1 cellular context compared by ENCODE assay signal in the genomic region with DNA sequence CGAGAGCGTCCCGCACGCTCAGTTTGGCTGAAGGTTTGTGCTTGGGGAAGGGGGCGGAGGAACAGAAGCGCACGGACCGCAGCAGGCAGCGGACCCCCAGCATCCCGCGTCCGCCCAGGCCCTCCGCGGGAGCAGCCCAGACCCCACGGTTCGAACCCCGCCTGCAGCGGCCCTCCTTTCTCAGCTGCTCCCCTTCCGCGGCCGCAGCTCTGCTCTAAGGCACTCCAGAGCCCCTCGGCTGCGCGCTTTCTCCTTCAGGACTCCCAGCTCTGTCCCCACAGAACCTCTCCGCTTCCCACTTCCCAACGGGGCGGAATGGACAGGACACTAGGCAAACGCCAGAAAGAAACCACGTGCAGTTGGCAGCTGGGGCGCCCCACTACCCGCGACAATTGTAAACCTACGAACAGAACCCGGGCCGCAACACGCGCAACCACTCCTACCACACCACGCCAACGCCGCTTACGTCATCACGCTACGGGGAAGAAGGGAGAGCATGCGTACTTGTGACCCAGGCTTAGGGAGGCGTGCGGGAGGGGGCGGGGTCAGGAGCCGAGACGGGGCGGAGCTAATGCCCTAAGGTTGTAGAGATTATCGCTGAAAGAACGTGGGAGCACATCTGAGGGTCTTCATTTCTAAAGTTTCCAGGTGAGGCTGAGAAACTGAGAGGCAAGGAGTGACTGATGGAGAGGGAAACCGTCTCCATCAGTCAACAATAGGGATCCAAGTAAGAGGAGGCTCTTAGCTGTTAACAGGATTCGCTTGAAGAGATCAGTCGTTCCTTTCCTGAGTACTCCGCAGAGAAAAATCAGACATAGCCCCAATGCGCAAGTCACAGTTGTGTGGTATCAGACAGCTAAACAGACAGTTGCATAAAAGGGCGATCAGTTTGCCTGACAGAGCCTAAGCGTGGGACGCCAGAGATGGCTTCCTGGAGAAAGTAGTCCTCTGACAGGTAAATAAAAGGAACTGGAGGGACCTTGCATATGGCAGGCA.
TF ChIP-seq lines count a peak whose summit lies in the region.

A gene with protein sequence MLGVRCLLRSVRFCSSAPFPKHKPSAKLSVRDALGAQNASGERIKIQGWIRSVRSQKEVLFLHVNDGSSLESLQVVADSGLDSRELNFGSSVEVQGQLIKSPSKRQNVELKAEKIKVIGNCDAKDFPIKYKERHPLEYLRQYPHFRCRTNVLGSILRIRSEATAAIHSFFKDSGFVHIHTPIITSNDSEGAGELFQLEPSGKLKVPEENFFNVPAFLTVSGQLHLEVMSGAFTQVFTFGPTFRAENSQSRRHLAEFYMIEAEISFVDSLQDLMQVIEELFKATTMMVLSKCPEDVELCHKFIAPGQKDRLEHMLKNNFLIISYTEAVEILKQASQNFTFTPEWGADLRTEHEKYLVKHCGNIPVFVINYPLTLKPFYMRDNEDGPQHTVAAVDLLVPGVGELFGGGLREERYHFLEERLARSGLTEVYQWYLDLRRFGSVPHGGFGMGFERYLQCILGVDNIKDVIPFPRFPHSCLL (minus strand): TSS at position 479 of the 996 bp plus-strand sequence. CDS start 376 bp downstream, at position 103.

TF ChIP-seq in HepG2, 621 proteins besides CTCF, POLR2A, EP300 and RAD21 (continued from another document):
- TF ChIP-seq, protein P1, sequence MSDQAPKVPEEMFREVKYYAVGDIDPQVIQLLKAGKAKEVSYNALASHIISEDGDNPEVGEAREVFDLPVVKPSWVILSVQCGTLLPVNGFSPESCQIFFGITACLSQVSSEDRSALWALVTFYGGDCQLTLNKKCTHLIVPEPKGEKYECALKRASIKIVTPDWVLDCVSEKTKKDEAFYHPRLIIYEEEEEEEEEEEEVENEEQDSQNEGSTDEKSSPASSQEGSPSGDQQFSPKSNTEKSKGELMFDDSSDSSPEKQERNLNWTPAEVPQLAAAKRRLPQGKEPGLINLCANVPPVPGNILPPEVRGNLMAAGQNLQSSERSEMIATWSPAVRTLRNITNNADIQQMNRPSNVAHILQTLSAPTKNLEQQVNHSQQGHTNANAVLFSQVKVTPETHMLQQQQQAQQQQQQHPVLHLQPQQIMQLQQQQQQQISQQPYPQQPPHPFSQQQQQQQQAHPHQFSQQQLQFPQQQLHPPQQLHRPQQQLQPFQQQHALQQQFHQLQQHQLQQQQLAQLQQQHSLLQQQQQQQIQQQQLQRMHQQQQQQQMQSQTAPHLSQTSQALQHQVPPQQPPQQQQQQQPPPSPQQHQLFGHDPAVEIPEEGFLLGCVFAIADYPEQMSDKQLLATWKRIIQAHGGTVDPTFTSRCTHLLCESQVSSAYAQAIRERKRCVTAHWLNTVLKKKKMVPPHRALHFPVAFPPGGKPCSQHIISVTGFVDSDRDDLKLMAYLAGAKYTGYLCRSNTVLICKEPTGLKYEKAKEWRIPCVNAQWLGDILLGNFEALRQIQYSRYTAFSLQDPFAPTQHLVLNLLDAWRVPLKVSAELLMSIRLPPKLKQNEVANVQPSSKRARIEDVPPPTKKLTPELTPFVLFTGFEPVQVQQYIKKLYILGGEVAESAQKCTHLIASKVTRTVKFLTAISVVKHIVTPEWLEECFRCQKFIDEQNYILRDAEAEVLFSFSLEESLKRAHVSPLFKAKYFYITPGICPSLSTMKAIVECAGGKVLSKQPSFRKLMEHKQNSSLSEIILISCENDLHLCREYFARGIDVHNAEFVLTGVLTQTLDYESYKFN (CRISPR knock-in tag; conservative IDR thresholded peaks at IDR 0.05) = peak; percentile 40
- TF ChIP-seq ZNF24 (IDR thresholded peaks at IDR 0.05) = no peak
- TF ChIP-seq, protein P2, sequence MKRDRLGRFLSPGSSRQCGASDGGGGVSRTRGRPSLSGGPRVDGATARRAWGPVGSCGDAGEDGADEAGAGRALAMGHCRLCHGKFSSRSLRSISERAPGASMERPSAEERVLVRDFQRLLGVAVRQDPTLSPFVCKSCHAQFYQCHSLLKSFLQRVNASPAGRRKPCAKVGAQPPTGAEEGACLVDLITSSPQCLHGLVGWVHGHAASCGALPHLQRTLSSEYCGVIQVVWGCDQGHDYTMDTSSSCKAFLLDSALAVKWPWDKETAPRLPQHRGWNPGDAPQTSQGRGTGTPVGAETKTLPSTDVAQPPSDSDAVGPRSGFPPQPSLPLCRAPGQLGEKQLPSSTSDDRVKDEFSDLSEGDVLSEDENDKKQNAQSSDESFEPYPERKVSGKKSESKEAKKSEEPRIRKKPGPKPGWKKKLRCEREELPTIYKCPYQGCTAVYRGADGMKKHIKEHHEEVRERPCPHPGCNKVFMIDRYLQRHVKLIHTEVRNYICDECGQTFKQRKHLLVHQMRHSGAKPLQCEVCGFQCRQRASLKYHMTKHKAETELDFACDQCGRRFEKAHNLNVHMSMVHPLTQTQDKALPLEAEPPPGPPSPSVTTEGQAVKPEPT (CRISPR knock-in tag; IDR thresholded peaks at IDR 0.05; ENCODE audit: low read depth) = no peak
- TF ChIP-seq GFI1 (CRISPR knock-in tag; IDR thresholded peaks at IDR 0.05; ENCODE audit: borderline replicate concordance) = 0 out of 2 replicates have a peak, but pooled peaks have one; percentile 28
- TF ChIP-seq RXRA (CRISPR knock-in tag; IDR thresholded peaks at IDR 0.05) = peak; percentile 28; the same call in 1 of the 2 replicates
- TF ChIP-seq, protein P3, sequence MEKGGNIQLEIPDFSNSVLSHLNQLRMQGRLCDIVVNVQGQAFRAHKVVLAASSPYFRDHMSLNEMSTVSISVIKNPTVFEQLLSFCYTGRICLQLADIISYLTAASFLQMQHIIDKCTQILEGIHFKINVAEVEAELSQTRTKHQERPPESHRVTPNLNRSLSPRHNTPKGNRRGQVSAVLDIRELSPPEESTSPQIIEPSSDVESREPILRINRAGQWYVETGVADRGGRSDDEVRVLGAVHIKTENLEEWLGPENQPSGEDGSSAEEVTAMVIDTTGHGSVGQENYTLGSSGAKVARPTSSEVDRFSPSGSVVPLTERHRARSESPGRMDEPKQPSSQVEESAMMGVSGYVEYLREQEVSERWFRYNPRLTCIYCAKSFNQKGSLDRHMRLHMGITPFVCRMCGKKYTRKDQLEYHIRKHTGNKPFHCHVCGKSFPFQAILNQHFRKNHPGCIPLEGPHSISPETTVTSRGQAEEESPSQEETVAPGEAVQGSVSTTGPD (CRISPR knock-in tag; IDR thresholded peaks at IDR 0.05) = no peak
- TF ChIP-seq RBM39 (IDR thresholded peaks at IDR 0.05; ENCODE audit: low read depth, low read length, poor library complexity, severe bottlenecking) = no peak
- TF ChIP-seq, protein P4, sequence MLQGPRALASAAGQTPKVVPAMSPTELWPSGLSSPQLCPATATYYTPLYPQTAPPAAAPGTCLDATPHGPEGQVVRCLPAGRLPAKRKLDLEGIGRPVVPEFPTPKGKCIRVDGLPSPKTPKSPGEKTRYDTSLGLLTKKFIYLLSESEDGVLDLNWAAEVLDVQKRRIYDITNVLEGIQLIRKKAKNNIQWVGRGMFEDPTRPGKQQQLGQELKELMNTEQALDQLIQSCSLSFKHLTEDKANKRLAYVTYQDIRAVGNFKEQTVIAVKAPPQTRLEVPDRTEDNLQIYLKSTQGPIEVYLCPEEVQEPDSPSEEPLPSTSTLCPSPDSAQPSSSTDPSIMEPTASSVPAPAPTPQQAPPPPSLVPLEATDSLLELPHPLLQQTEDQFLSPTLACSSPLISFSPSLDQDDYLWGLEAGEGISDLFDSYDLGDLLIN (CRISPR knock-in tag; IDR thresholded peaks at IDR 0.05; ENCODE audit: borderline replicate concordance) = no peak; the same call in 1 of the 2 replicates
- TF ChIP-seq ATF7 (IDR thresholded peaks at IDR 0.05) = peak; percentile 96
- peak; percentile 88 for TF ChIP-seq ATF7 (CRISPR knock-in tag; IDR thresholded peaks at IDR 0.05)
- peak; percentile 81 for TF ChIP-seq ZNF883 (CRISPR knock-in tag; IDR thresholded peaks at IDR 0.05; ENCODE audit: not compliant biosample characterization)
- no peak for TF ChIP-seq RFX1 (IDR thresholded peaks at IDR 0.05)
- TF ChIP-seq ZNF33B (CRISPR knock-in tag; IDR thresholded peaks at IDR 0.05) = 0 out of 2 replicates have a peak, but pooled peaks have one; percentile 77
- no peak for TF ChIP-seq TOPORS (CRISPR knock-in tag; IDR thresholded peaks at IDR 0.05)
- peak; percentile 90 for TF ChIP-seq POLR2G (IDR thresholded peaks at IDR 0.05; ENCODE audit: low read depth, low read length)
- no peak; the same call in 1 of the 2 replicates for TF ChIP-seq ZNF264 (CRISPR knock-in tag; IDR thresholded peaks at IDR 0.05)
- TF ChIP-seq PHF8 (CRISPR knock-in tag; IDR thresholded peaks at IDR 0.05) = peak; percentile 93
- no peak for TF ChIP-seq ISX (CRISPR knock-in tag; conservative IDR thresholded peaks at IDR 0.05)
- no peak for TF ChIP-seq MIER3 (CRISPR knock-in tag; IDR thresholded peaks at IDR 0.05; ENCODE audit: borderline replicate concordance)
- no peak for TF ChIP-seq MYNN (CRISPR knock-in tag; IDR thresholded peaks at IDR 0.05; ENCODE audit: low read depth)
- TF ChIP-seq SNAPC2 (CRISPR knock-in tag; IDR thresholded peaks at IDR 0.05) = peak; percentile 46; the same call in 1 of the 2 replicates
- no peak for TF ChIP-seq ZNF17 (CRISPR knock-in tag; IDR thresholded peaks at IDR 0.05)
- peak; percentile 89 for TF ChIP-seq ZFX (CRISPR knock-in tag; IDR thresholded peaks at IDR 0.05; ENCODE audit: low read depth)
- TF ChIP-seq TBP (CRISPR knock-in tag; IDR thresholded peaks at IDR 0.05) = no peak
- TF ChIP-seq ZNF441 (CRISPR knock-in tag; IDR thresholded peaks at IDR 0.05; ENCODE audit: borderline replicate concordance) = no peak
- TF ChIP-seq, protein P5, sequence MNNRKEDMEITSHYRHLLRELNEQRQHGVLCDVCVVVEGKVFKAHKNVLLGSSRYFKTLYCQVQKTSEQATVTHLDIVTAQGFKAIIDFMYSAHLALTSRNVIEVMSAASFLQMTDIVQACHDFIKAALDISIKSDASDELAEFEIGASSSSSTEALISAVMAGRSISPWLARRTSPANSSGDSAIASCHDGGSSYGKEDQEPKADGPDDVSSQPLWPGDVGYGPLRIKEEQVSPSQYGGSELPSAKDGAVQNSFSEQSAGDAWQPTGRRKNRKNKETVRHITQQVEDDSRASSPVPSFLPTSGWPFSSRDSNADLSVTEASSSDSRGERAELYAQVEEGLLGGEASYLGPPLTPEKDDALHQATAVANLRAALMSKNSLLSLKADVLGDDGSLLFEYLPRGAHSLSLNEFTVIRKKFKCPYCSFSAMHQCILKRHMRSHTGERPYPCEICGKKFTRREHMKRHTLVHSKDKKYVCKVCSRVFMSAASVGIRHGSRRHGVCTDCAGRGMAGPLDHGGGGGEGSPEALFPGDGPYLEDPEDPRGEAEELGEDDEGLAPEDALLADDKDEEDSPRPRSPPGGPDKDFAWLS (CRISPR knock-in tag; IDR thresholded peaks at IDR 0.05; ENCODE audit: borderline replicate concordance) = no peak
- no peak for TF ChIP-seq SRY (CRISPR knock-in tag; IDR thresholded peaks at IDR 0.05)
- TF ChIP-seq, protein P6, sequence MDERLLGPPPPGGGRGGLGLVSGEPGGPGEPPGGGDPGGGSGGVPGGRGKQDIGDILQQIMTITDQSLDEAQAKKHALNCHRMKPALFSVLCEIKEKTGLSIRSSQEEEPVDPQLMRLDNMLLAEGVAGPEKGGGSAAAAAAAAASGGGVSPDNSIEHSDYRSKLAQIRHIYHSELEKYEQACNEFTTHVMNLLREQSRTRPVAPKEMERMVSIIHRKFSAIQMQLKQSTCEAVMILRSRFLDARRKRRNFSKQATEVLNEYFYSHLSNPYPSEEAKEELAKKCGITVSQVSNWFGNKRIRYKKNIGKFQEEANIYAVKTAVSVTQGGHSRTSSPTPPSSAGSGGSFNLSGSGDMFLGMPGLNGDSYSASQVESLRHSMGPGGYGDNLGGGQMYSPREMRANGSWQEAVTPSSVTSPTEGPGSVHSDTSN (CRISPR knock-in tag; IDR thresholded peaks at IDR 0.05) = no peak
- TF ChIP-seq ZNF343 (CRISPR knock-in tag; IDR thresholded peaks at IDR 0.05) = peak; percentile 65; the same call in 1 of the 2 replicates
- no peak for TF ChIP-seq ZSCAN30 (CRISPR knock-in tag; IDR thresholded peaks at IDR 0.05)
- no peak for TF ChIP-seq RFXANK (CRISPR knock-in tag; IDR thresholded peaks at IDR 0.05)
